ENCODE assay signal across 8 cellular contexts in genomic region chr13:52235900-52236595, GRCh38.
DNase-seq lines count a peak whose midpoint lies in the region; ATAC-seq and TF ChIP-seq lines count a peak whose summit lies in the region.
"Not testable (repeated sequence)": the region's sequence is repeated elsewhere in the genome, so short reads cannot be mapped to it uniquely, and the experiment has no call there.

No MANE protein-coding gene starts in this region.

- WGBS in transverse colon (ENCODE audit: low coverage in 1 of 2), 2 donors = 6% methylated on average over 3 of the region's 8 CpGs; no CpG with 5 or more reads in 1 of the 2 donors

- not testable (repeated sequence) for TF ChIP-seq EP300 in transverse colon (IDR thresholded peaks at IDR 0.05; ENCODE audit: low read depth)

- DNase-seq in NCI-H1092 (lab: John Stamatoyannopoulos, UW) = peak; percentile 31
- peak; percentile 51 to 90 for DNase-seq in SJCRH30
- peak; percentile 25 for DNase-seq in activated naive CD4-positive, alpha-beta T cell treated with Interleukin-2 at 50 U/mL for 16 hours
- DNase-seq in globus pallidus (ENCODE audit: low spot score) = peak; percentile 62
- DNase-seq in nucleus accumbens (lab: John Stamatoyannopoulos, UW) = peak in 31 of 56 donors; percentile 0 to 52 (median 10)
- DNase-seq in transverse colon = peak; percentile 47

- H3K27me3 ChIP-seq in SJCRH30, transverse colon: not testable (repeated sequence)

- not testable (repeated sequence) for H3K36me3 ChIP-seq in SJCRH30, transverse colon

- not testable (repeated sequence) for H3K4me3 ChIP-seq in GM12875 (ENCODE audit: low read depth, low read length); SJCRH30; transverse colon

- not testable (repeated sequence) for H3K27ac ChIP-seq in SJCRH30, transverse colon

- in situ Hi-C loops in transverse colon (cut with MboI; ENCODE audit: low pct_ligation_motif_present in 1 of 4, low pct_unique_long_range_greater_than_20kb in 1 of 4, low sequenced_read_pairs in 3 of 4) = not testable (repeated sequence)

- peak; percentile 47; the same call in 1 of the 2 replicates for TF ChIP-seq CTCF in GM12875 (IDR thresholded peaks at IDR 0.05; ENCODE audit: borderline replicate concordance, insufficient read depth, low read depth, low read length)
- TF ChIP-seq CTCF in transverse colon (IDR thresholded peaks at IDR 0.05) = peak; percentile 44 to 71 (median 64)

- H3K4me1 ChIP-seq in SJCRH30, transverse colon: not testable (repeated sequence)

- TF ChIP-seq POLR2A in transverse colon (IDR thresholded peaks at IDR 0.05) = not testable (repeated sequence)

- intact Hi-C loops in transverse colon (cut with DNase I; ENCODE audit: low total_unique reads) = not testable (repeated sequence)

- ATAC-seq in HG02759 (IDR thresholded peaks at IDR 0.05; ENCODE audit: unreplicated experiment) = peak; percentile 81

- not testable (repeated sequence) for H3K9me3 ChIP-seq in SJCRH30 (replicated peaks); transverse colon

Comparison
In these comparisons a context has a peak if more than half of its experiments do, and no peak if none do; other contexts are left out.
1. DNase-seq: peak in every context shown above with its lines; median percentile 70 in SJCRH30; 62 in globus pallidus; 47 in transverse colon; 31 in NCI-H1092; 25 in activated naive CD4-positive, alpha-beta T cell treated with Interleukin-2 at 50 U/mL for 16 hours; 10 in nucleus accumbens.